In genomic region chr2:230863442-230864121, GRCh38 we compare ENCODE assay signal across 7 cellular contexts. TPM values are rescaled to one million over a fixed set of nuclear protein-coding genes. Genes with fewer than 3 reads are reported as not detected.
A peak's percentile ranks its signal among the peaks of the same experiment; 100 is the strongest.
DNase-seq lines count a peak whose midpoint lies in the region; ATAC-seq, FAIRE-seq and TF ChIP-seq lines count a peak whose summit lies in the region.

No MANE protein-coding gene starts in this region.

- H3K9me3 ChIP-seq in CD8-positive, alpha-beta T cell (ENCODE audit: low read length): no peaks in the 10 kb centered on the region
- H3K9me3 ChIP-seq in H9 (ENCODE audit: control insufficient read depth, low read depth, low read length): no peaks in the 10 kb centered on the region

- H3K4me1 Mint-ChIP-seq in CD8-positive, alpha-beta T cell (ENCODE audit: low read depth): peaks cover 40% of the 10 kb centered on the region
- H3K4me1 Mint-ChIP-seq in H9 (peaks cover 52 to 53% of the 10 kb centered on the region in 2 experiments), mesothelial cell of epicardium (peaks cover 45% of the 10 kb centered on the region)
- peaks cover 50% of the 10 kb centered on the region for H3K4me1 Mint-ChIP-seq in activated naive CD8-positive, alpha-beta T cell (ENCODE audit: low read depth)

- no peak overlapping the region for H3K23ac ChIP-seq in H9 (ENCODE audit: insufficient read length, low read depth, low read length)

- H3K4me3 Mint-ChIP-seq in CD8-positive, alpha-beta T cell: peak overlapping the region; percentile 96
- H3K4me3 Mint-ChIP-seq in H9: peak overlapping the region; percentile 88 to 93
- H3K4me3 Mint-ChIP-seq in activated naive CD8-positive, alpha-beta T cell: peak overlapping the region; percentile 97
- H3K4me3 Mint-ChIP-seq in mesothelial cell of epicardium: peak overlapping the region; percentile 89

- H3K36me3 ChIP-seq in CD8-positive, alpha-beta T cell (ENCODE audit: insufficient read depth, low read length): no peaks in the 10 kb centered on the region

- H3T11ph ChIP-seq in H9 (ENCODE audit: low read length): no peak overlapping the region

- H2AK5ac ChIP-seq in H9 (ENCODE audit: insufficient read length, low read length): no peak overlapping the region

- no peak overlapping the region for H2BK120ac ChIP-seq in H9 (ENCODE audit: low read depth, low read length, poor library complexity, severe bottlenecking)

- H3K18ac ChIP-seq in H9 (ENCODE audit: insufficient read length, low read depth, low read length): no peak overlapping the region

- H2BK20ac ChIP-seq in H9 (ENCODE audit: low read depth, low read length, poor library complexity, severe bottlenecking): no peak overlapping the region

- H2BK12ac ChIP-seq in H9 (ENCODE audit: insufficient read length, low read depth, low read length): no peak overlapping the region

- H3K27ac ChIP-seq in CD8-positive, alpha-beta T cell (ENCODE audit: low read depth, low read length): no peak overlapping the region
- no peak overlapping the region for H3K27ac ChIP-seq in H9 (ENCODE audit: insufficient read length, low read depth, low read length)

- no peak overlapping the region for H3K4ac ChIP-seq in H9 (ENCODE audit: low read depth, low read length)

- no peak overlapping the region for H2BK5ac ChIP-seq in H9 (ENCODE audit: insufficient read length, low read length)

- peaks cover 12% of the 10 kb centered on the region; the same call in 1 of the 2 replicates for H3K79me2 ChIP-seq in H9 (ENCODE audit: insufficient read depth, low read length)

- no peaks in the 10 kb centered on the region for H3K27me3 ChIP-seq in CD8-positive, alpha-beta T cell (ENCODE audit: insufficient read depth, low read length)
- H3K27me3 ChIP-seq in H9 (ENCODE audit: insufficient read depth, low read length): no peaks in the 10 kb centered on the region

- H4K8ac ChIP-seq in H9 (replicated peaks; ENCODE audit: insufficient read length, low read depth, low read length): no peak overlapping the region

- H3K79me1 ChIP-seq in H9 (ENCODE audit: insufficient read depth, low read depth, low read length, poor library complexity, severe bottlenecking): no peaks in the 10 kb centered on the region

- TF ChIP-seq CTCF in CD8-positive, alpha-beta T cell (IDR thresholded peaks at IDR 0.05): no peak
- TF ChIP-seq CTCF in H9 (conservative IDR thresholded peaks at IDR 0.05) (no peak), mesothelial cell of epicardium (IDR thresholded peaks at IDR 0.05; ENCODE audit: unreplicated experiment) (no peak)

- peaks cover 44% of the 10 kb centered on the region for H3K4me1 ChIP-seq in CD8-positive, alpha-beta T cell (ENCODE audit: insufficient read depth, low read length)
- peaks cover 19% of the 10 kb centered on the region; the same call in 1 of the 2 replicates for H3K4me1 ChIP-seq in H9 (ENCODE audit: insufficient read depth, low read length)

- H3K14ac ChIP-seq in H9 (ENCODE audit: insufficient read depth, low read length): 0 out of 2 replicates have a peak overlapping the region, but pooled peaks have one; percentile 60

- no peak overlapping the region for H4K5ac ChIP-seq in H9 (ENCODE audit: insufficient read length, low read depth, low read length)

- intact Hi-C loops in CD8-positive, alpha-beta T cell (cut with DNase I, micrococcal nuclease): loop anchor here (1.0 to 2.0 kb wide), 2 partner anchors 49 to 124 kb away; no protein-coding TSS in a partner anchor

- H3K27me3 Mint-ChIP-seq in CD8-positive, alpha-beta T cell (ENCODE audit: low read depth): no peaks in the 10 kb centered on the region
- peaks cover 5% of the 10 kb centered on the region; the same call in 1 of the 2 replicates for H3K27me3 Mint-ChIP-seq in H9 (ENCODE audit: low read depth)
- peaks cover 1% of the 10 kb centered on the region for H3K27me3 Mint-ChIP-seq in activated naive CD8-positive, alpha-beta T cell
- no peaks in the 10 kb centered on the region for H3K27me3 Mint-ChIP-seq in mesothelial cell of epicardium (ENCODE audit: low read depth)

- H3K23me2 ChIP-seq in H9 (ENCODE audit: insufficient read length, low read depth, low read length, poor library complexity, severe bottlenecking): peaks cover 10% of the 10 kb centered on the region

- H3K36me3 Mint-ChIP-seq in CD8-positive, alpha-beta T cell: peaks cover 3% of the 10 kb centered on the region
- H3K36me3 Mint-ChIP-seq in H9 (ENCODE audit: insufficient read depth in 1 of 3, low read depth in 3 of 3): peaks cover 0 to 5% (median 0%) of the 10 kb centered on the region in 3 experiments; a peak in 2 of 7 replicates
- H3K36me3 Mint-ChIP-seq in activated naive CD8-positive, alpha-beta T cell: no peaks in the 10 kb centered on the region
- H3K36me3 Mint-ChIP-seq in mesothelial cell of epicardium: no peaks in the 10 kb centered on the region

- no peak overlapping the region for H2AFZ ChIP-seq in H9 (ENCODE audit: low read length)

- no peak overlapping the region for H2BK15ac ChIP-seq in H9 (ENCODE audit: low read depth, low read length)

- no peaks in the 10 kb centered on the region for H3K9me3 Mint-ChIP-seq in CD8-positive, alpha-beta T cell
- H3K9me3 Mint-ChIP-seq in H9 (no peaks in the 10 kb centered on the region; a peak in 1 of 5 replicates), mesothelial cell of epicardium (peaks cover 7% of the 10 kb centered on the region)
- no peaks in the 10 kb centered on the region for H3K9me3 Mint-ChIP-seq in activated naive CD8-positive, alpha-beta T cell (ENCODE audit: low read depth)

- H3K4me3 ChIP-seq in CD8-positive, alpha-beta T cell (ENCODE audit: low read depth, low read length): no peak overlapping the region

- H3K56ac ChIP-seq in H9 (ENCODE audit: insufficient read length, low read depth, low read length): no peak overlapping the region

- no CpG with 5 or more reads among the region's 13 CpGs for WGBS in H9 (ENCODE audit: extremely low coverage, insufficient read length, low lambda C conversion rate)

- no peak for DNase-seq in CD8-positive, alpha-beta T cell
- DNase-seq in H9: no peak
- DNase-seq in mesothelial cell of epicardium (ENCODE audit: low spot score in 2 of 2, unreplicated experiment in 2 of 2): no peak
- DNase-seq in frontal cortex (ENCODE audit: low spot score in 2 of 2): no peak

- POLR2A ChIA-PET in CD8-positive, alpha-beta T cell (lab: Charles Lee): interaction anchor here (4.0 kb wide), 1 partner anchor 14 kb away, joined by 25 read pairs; no protein-coding TSS in a partner anchor

- CTCF ChIA-PET in CD8-positive, alpha-beta T cell (lab: Charles Lee): interaction anchor here (0.6 to 3.2 kb wide), 9 partner anchors 9 to 123 kb away, joined by 3 to 17 read pairs (median 4); no protein-coding TSS in a partner anchor

- H4K91ac ChIP-seq in H9 (ENCODE audit: insufficient read length, low read depth, low read length): no peak overlapping the region

- H3K27ac Mint-ChIP-seq in CD8-positive, alpha-beta T cell: no peak overlapping the region
- H3K27ac Mint-ChIP-seq in H9: peak overlapping the region in 1 of 3 experiments; percentile 99; a peak in 1 of 7 replicates
- no peak overlapping the region for H3K27ac Mint-ChIP-seq in activated naive CD8-positive, alpha-beta T cell
- H3K27ac Mint-ChIP-seq in mesothelial cell of epicardium: no peak overlapping the region

- ATAC-seq in CD8-positive, alpha-beta T cell: no peak
- ATAC-seq in GM19324 (IDR thresholded peaks at IDR 0.05; ENCODE audit: low FRiP score, unreplicated experiment) (no peak), HG02588 (IDR thresholded peaks at IDR 0.05; ENCODE audit: unreplicated experiment) (no peak)

- no peaks in the 10 kb centered on the region for H4K20me1 ChIP-seq in H9 (ENCODE audit: control insufficient read depth, insufficient read depth, insufficient read length)

- H3K4me2 ChIP-seq in H9 (ENCODE audit: insufficient read depth, insufficient read length, low read length): peak overlapping the region; percentile 73

- FAIRE-seq in frontal cortex (lab: Jason Lieb, UNC): no peak

- no peak overlapping the region for H3K9ac ChIP-seq in H9 (ENCODE audit: extremely low read depth, insufficient read length, low read length)

RNA-seq across cellular contexts. Expression of gene ITM2C, which starts 1.2 kb away (rescaled TPM):
- 10 to 100 TPM; 23.2 to 27.4 TPM for total RNA-seq in CD8-positive, alpha-beta T cell
- 297 and 302 TPM in 2 replicates for total RNA-seq in H9 (2021)
- 269 to 275 TPM (median 270 TPM) in 3 replicates for total RNA-seq in mesothelial cell of epicardium
- total RNA-seq in frontal cortex: 110 TPM
